In genomic region chr4:143085644-143086043, GRCh38 we compare ENCODE assay signal across 18 cellular contexts.
A peak's percentile ranks its signal among the peaks of the same experiment; 100 is the strongest.
DNase-seq lines count a peak whose midpoint lies in the region; ATAC-seq and TF ChIP-seq lines count a peak whose summit lies in the region.
"Had no signal": no experiment of that assay in that cellular context is flagged by ENCODE, and none has a peak within 500 bp of the region (broad histone marks: within the 10 kb centered on the region; RNA-seq: fewer than 3 reads in every experiment).

No MANE protein-coding gene starts in this region.

- no peaks in the 10 kb centered on the region for H3K27me3 Mint-ChIP-seq in Caco-2 (ENCODE audit: insufficient read depth, unreplicated experiment)
- H3K27me3 Mint-ChIP-seq in natural killer cell (ENCODE audit: low read depth in 2 of 2) = no peaks in the 10 kb centered on the region
- peaks cover 25% of the 10 kb centered on the region for H3K27me3 Mint-ChIP-seq in osteocyte (ENCODE audit: unreplicated experiment)
- H3K27me3 Mint-ChIP-seq in glutamatergic neuron (ENCODE audit: unreplicated experiment) = no peaks in the 10 kb centered on the region
- H3K27me3 Mint-ChIP-seq: IgD-negative memory B cell had no signal

- no TSS peak for BruUV-seq in Caco-2 (replicated peaks; lab: Mats Ljungman, UMichigan)

- H3K9me3 Mint-ChIP-seq in Caco-2 (ENCODE audit: unreplicated experiment) (peaks cover 15% of the 10 kb centered on the region), natural killer cell (no peaks in the 10 kb centered on the region), osteocyte (ENCODE audit: unreplicated experiment) (no peaks in the 10 kb centered on the region), glutamatergic neuron (ENCODE audit: unreplicated experiment) (no peaks in the 10 kb centered on the region)
- H3K9me3 Mint-ChIP-seq: CD4-positive, alpha-beta memory T cell had no signal

- DNase-seq in Caco-2 = no peak
- no peak for DNase-seq in colonic mucosa
- no peak for DNase-seq in lower lobe of right lung
- peak; percentile 70 for DNase-seq in renal cortical epithelial cell (ENCODE audit: low read depth)
- no peak for DNase-seq in head of caudate nucleus
- DNase-seq in natural killer cell = no peak
- DNase-seq in osteocyte (ENCODE audit: extremely low spot score, unreplicated experiment) = no peak
- DNase-seq in glutamatergic neuron = no peak
- DNase-seq: BE2C; CD4-positive, alpha-beta memory T cell; GF-D8; NCI-H1105 treated with DMSO at 0.1 percent for 48 hours; NCI-H2081; NCI-H2171 had no signal

- CTCF ChIA-PET in Caco-2 (lab: Charles Lee) = interaction anchor here (0.7 to 3.0 kb wide), 3 partner anchors 93 to 100 kb away, joined by 3 to 35 read pairs (median 4); no protein-coding TSS in a partner anchor

- H3K9ac ChIP-seq in colonic mucosa (ENCODE audit: low read depth in 2 of 2, low read length in 2 of 2) = no peak overlapping the region

- TF ChIP-seq CTCF in Caco-2 (IDR thresholded peaks at IDR 0.05; ENCODE audit: insufficient read depth in 1 of 2, low read depth in 1 of 2, low read length in 1 of 2, severe bottlenecking in 1 of 2, unreplicated experiment in 1 of 2) (peak in 1 of 2 experiments; percentile 8), colonic mucosa (IDR thresholded peaks at IDR 0.05) (no peak), lower lobe of right lung (IDR thresholded peaks at IDR 0.05) (no peak), natural killer cell (IDR thresholded peaks at IDR 0.05) (no peak), osteocyte (IDR thresholded peaks at IDR 0.05) (no peak), glutamatergic neuron (IDR thresholded peaks at IDR 0.05; ENCODE audit: partially characterized antibody, unreplicated experiment) (no peak)

- peak overlapping the region; percentile 73 for H3K27ac Mint-ChIP-seq in Caco-2 (ENCODE audit: unreplicated experiment)
- H3K27ac Mint-ChIP-seq in natural killer cell = no peak overlapping the region
- no peak overlapping the region for H3K27ac Mint-ChIP-seq in osteocyte (ENCODE audit: unreplicated experiment)
- H3K27ac Mint-ChIP-seq in glutamatergic neuron (ENCODE audit: unreplicated experiment) = no peak overlapping the region
- H3K27ac Mint-ChIP-seq: CD4-positive, alpha-beta memory T cell; IgD-negative memory B cell had no signal

- peaks cover 50% of the 10 kb centered on the region for H3K4me1 Mint-ChIP-seq in Caco-2 (ENCODE audit: low read depth, unreplicated experiment)
- H3K4me1 Mint-ChIP-seq in natural killer cell = no peaks in the 10 kb centered on the region
- H3K4me1 Mint-ChIP-seq in osteocyte (ENCODE audit: unreplicated experiment) = no peaks in the 10 kb centered on the region
- H3K4me1 Mint-ChIP-seq in glutamatergic neuron (ENCODE audit: low read depth, unreplicated experiment) = no peaks in the 10 kb centered on the region
- H3K4me1 Mint-ChIP-seq: CD4-positive, alpha-beta memory T cell had no signal

- no peaks in the 10 kb centered on the region for H3K36me3 ChIP-seq in Caco-2 (ENCODE audit: control insufficient read depth, insufficient read depth, low read length)
- H3K36me3 ChIP-seq in colonic mucosa = no peaks in the 10 kb centered on the region
- H3K36me3 ChIP-seq in lower lobe of right lung = no peaks in the 10 kb centered on the region
- H3K36me3 ChIP-seq: BE2C, SJSA1 had no signal

- H3K4me3 ChIP-seq in Caco-2 (ENCODE audit: low read depth, low read length) (no peak overlapping the region), colonic mucosa (no peak overlapping the region), lower lobe of right lung (no peak overlapping the region)
- H3K4me3 ChIP-seq: SJSA1 had no signal

- peaks cover 61% of the 10 kb centered on the region for H3K4me1 ChIP-seq in Caco-2
- H3K4me1 ChIP-seq in colonic mucosa = no peaks in the 10 kb centered on the region
- peaks cover 23% of the 10 kb centered on the region for H3K4me1 ChIP-seq in lower lobe of right lung
- H3K4me1 ChIP-seq: BE2C, SJSA1 had no signal

- H3K9me3 ChIP-seq in Caco-2 = peaks cover 11% of the 10 kb centered on the region
- no peaks in the 10 kb centered on the region for H3K9me3 ChIP-seq in colonic mucosa
- no peaks in the 10 kb centered on the region for H3K9me3 ChIP-seq in lower lobe of right lung
- H3K9me3 ChIP-seq: BE2C, SJSA1 had no signal

- peak; percentile 56 to 85 for ATAC-seq in lower lobe of right lung
- no peak for ATAC-seq in natural killer cell
- ATAC-seq: HCT116, Right ventricle myocardium inferior had no signal

- POLR2A ChIA-PET in Caco-2 (lab: Charles Lee) = no interaction called here

- intact Hi-C loops in Caco-2 (cut with micrococcal nuclease; ENCODE audit: unreplicated experiment) (loop anchor here (1.0 to 10.0 kb wide), 4 partner anchors 100 to 397 kb away; partner anchors contain the start of gene INPP4B), colonic mucosa (cut with DNase I) (loop anchor here (10.0 kb wide), 1 partner anchor 101 kb away; no protein-coding TSS in a partner anchor), lower lobe of right lung (cut with DNase I) (no loop called here), head of caudate nucleus (cut with DNase I) (no loop called here), natural killer cell (cut with micrococcal nuclease) (no loop called here)

- H3K27ac ChIP-seq in colonic mucosa = peak overlapping the region; percentile 72
- no peak overlapping the region for H3K27ac ChIP-seq in lower lobe of right lung
- H3K27ac ChIP-seq: SJSA1 had no signal

- H3K4me3 Mint-ChIP-seq in Caco-2 (ENCODE audit: unreplicated experiment) = no peak overlapping the region
- no peak overlapping the region for H3K4me3 Mint-ChIP-seq in natural killer cell
- no peak overlapping the region for H3K4me3 Mint-ChIP-seq in osteocyte (ENCODE audit: unreplicated experiment)
- no peak overlapping the region for H3K4me3 Mint-ChIP-seq in glutamatergic neuron (ENCODE audit: unreplicated experiment)
- H3K4me3 Mint-ChIP-seq: CD4-positive, alpha-beta memory T cell; IgD-negative memory B cell had no signal

- H3K27me3 ChIP-seq in Caco-2 (replicated peaks; ENCODE audit: control insufficient read depth, insufficient read depth, low read length) (no peaks in the 10 kb centered on the region), colonic mucosa (no peaks in the 10 kb centered on the region), lower lobe of right lung (ENCODE audit: low read depth) (no peaks in the 10 kb centered on the region)
- H3K27me3 ChIP-seq: BE2C, SJSA1 had no signal

- peaks cover 14% of the 10 kb centered on the region for H3K36me3 Mint-ChIP-seq in Caco-2 (ENCODE audit: insufficient read depth, unreplicated experiment)
- H3K36me3 Mint-ChIP-seq in natural killer cell = no peaks in the 10 kb centered on the region
- H3K36me3 Mint-ChIP-seq in osteocyte (ENCODE audit: unreplicated experiment) = no peaks in the 10 kb centered on the region
- no peaks in the 10 kb centered on the region for H3K36me3 Mint-ChIP-seq in glutamatergic neuron (ENCODE audit: unreplicated experiment)
- H3K36me3 Mint-ChIP-seq: CD4-positive, alpha-beta memory T cell; IgD-negative memory B cell had no signal

Comparison
In these comparisons a context has a peak if more than half of its experiments do, and no peak if none do; other contexts are left out.
1. ATAC-seq: peak in lower lobe of right lung (2 of 2); none in natural killer cell (0 of 3).
2. intact Hi-C loops: an anchor here in Caco-2 (1.0 to 10.0 kb wide) and colonic mucosa (10.0 kb wide); none called in lower lobe of right lung, head of caudate nucleus and natural killer cell.